ENCODE assay signal across 10 cellular contexts in the genomic region with DNA sequence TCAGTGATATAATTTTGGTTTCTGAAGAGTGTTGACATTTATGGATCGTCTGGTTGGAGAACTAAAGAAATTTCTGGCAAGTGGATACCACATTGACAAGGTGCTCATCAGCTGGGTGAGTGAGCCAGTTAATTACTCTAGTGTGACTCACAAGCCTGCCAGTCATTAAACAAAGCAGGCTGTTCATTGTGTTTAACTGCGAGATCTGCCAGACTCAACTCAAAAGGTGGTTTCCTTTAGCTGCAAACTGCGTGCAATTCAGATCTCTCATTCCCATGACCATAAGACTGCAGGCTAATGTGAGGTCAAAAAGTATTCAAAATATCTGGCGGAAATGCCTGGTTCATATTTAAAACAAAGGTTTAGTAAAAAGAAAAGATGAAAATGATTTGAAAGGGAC. TPM values are rescaled to one million over a fixed set of nuclear protein-coding genes. Genes with fewer than 3 reads are reported as not detected.
A peak's percentile ranks its signal among the peaks of the same experiment; 100 is the strongest.
DNase-seq lines count a peak whose midpoint lies in the region; ATAC-seq and TF ChIP-seq lines count a peak whose summit lies in the region.
"Had no signal": no experiment of that assay in that cellular context is flagged by ENCODE, and none has a peak within 500 bp of the region (broad histone marks: within the 10 kb centered on the region; RNA-seq: fewer than 3 reads in every experiment).

No MANE protein-coding gene starts in this region.

- no peaks in the 10 kb centered on the region for H3K4me1 Mint-ChIP-seq in activated naive CD4-positive, alpha-beta T cell treated with anti-CD3 and anti-CD28 coated beads, Interleukin-2, amount 10 ng/mL, durations not matched to agents 7 days and 5 days
- H3K4me1 Mint-ChIP-seq: activated B cell treated with CpG ODN at 0.5 μM for 24 hours had no signal

- no peak overlapping the region for H3K4me3 Mint-ChIP-seq in activated naive CD4-positive, alpha-beta T cell treated with anti-CD3 and anti-CD28 coated beads, Interleukin-2, amount 10 ng/mL, durations not matched to agents 7 days and 5 days
- H3K4me3 Mint-ChIP-seq: activated B cell treated with CpG ODN at 0.5 μM for 24 hours had no signal

- CTCF ChIA-PET in activated naive CD4-positive, alpha-beta T cell treated with anti-CD3 and anti-CD28 coated beads, Interleukin-2, amount 10 ng/mL, durations not matched to agents 7 days and 5 days (lab: Charles Lee): interaction anchor here (0.9 to 1.5 kb wide), 3 partner anchors 256 to 266 kb away, joined by 3 to 4 read pairs (median 3); no protein-coding TSS in a partner anchor

- TF ChIP-seq CTCF in thyroid gland (IDR thresholded peaks at IDR 0.05): no peak

- 21 to 32% methylated on average over 4 of the region's 4 CpGs for WGBS in thyroid gland, 2 donors

- no peak overlapping the region for H3K27ac Mint-ChIP-seq in activated naive CD4-positive, alpha-beta T cell treated with anti-CD3 and anti-CD28 coated beads, Interleukin-2, amount 50 U/mL, for 72 hours
- no peak overlapping the region for H3K27ac Mint-ChIP-seq in activated naive CD4-positive, alpha-beta T cell treated with anti-CD3 and anti-CD28 coated beads, Interleukin-2, amount 10 ng/mL, durations not matched to agents 7 days and 5 days
- H3K27ac Mint-ChIP-seq: activated B cell treated with CpG ODN at 0.5 μM for 24 hours had no signal

- H3K9me3 ChIP-seq in thyroid gland: no peaks in the 10 kb centered on the region
- H3K9me3 ChIP-seq: body of pancreas had no signal

- no peak overlapping the region for H3K4me3 ChIP-seq in thyroid gland (replicated peaks in 1 of 3)
- H3K4me3 ChIP-seq: body of pancreas had no signal

- H3K27ac ChIP-seq in thyroid gland: peak overlapping the region; percentile 14 to 41 (median 31)
- H3K27ac ChIP-seq: body of pancreas had no signal

- intact Hi-C loops in thyroid gland (cut with DNase I): no loop called here

- peak; percentile 11 to 26 for ATAC-seq in activated naive CD4-positive, alpha-beta T cell treated with anti-CD3 and anti-CD28 coated beads, Interleukin-2, amount 50 U/mL, for 72 hours
- ATAC-seq: body of pancreas had no signal

- no peaks in the 10 kb centered on the region for H3K36me3 ChIP-seq in thyroid gland

- no peak for TF ChIP-seq POLR2A in thyroid gland (IDR thresholded peaks at IDR 0.05)

- H3K27me3 Mint-ChIP-seq in activated naive CD4-positive, alpha-beta T cell treated with anti-CD3 and anti-CD28 coated beads, Interleukin-2, amount 10 ng/mL, durations not matched to agents 7 days and 5 days: peaks cover 9% of the 10 kb centered on the region

- H3K4me1 ChIP-seq in thyroid gland: peaks cover 14 to 15% of the 10 kb centered on the region in 2 donors
- H3K4me1 ChIP-seq: body of pancreas had no signal

- DNase-seq in activated naive CD4-positive, alpha-beta T cell treated with anti-CD3 and anti-CD28 coated beads, Interleukin-2, amount 50 U/mL, for 72 hours (ENCODE audit: low spot score in 2 of 2): no peak
- no peak for DNase-seq in activated naive CD4-positive, alpha-beta T cell treated with anti-CD3 and anti-CD28 coated beads, Interleukin-2, amount 10 ng/mL, durations not matched to agents 7 days and 5 days
- peak; percentile 43 for DNase-seq in M059J (ENCODE audit: low read depth)
- peak; percentile 84 for DNase-seq in dermis blood vessel endothelial cell
- DNase-seq in thyroid gland: no peak
- no peak for DNase-seq in Ammon's horn (ENCODE audit: low spot score)
- no peak for DNase-seq in GM19238 (ENCODE audit: insufficient read length, low spot score)
- no peak for DNase-seq in activated CD4-positive, alpha-beta T cell treated with anti-CD3 and anti-CD28 coated beads for 1 hour
- DNase-seq: activated B cell treated with CpG ODN at 0.5 μM for 24 hours, body of pancreas had no signal

- H3K36me3 Mint-ChIP-seq in activated naive CD4-positive, alpha-beta T cell treated with anti-CD3 and anti-CD28 coated beads, Interleukin-2, amount 50 U/mL, for 72 hours: no peaks in the 10 kb centered on the region
- H3K36me3 Mint-ChIP-seq in activated naive CD4-positive, alpha-beta T cell treated with anti-CD3 and anti-CD28 coated beads, Interleukin-2, amount 10 ng/mL, durations not matched to agents 7 days and 5 days: no peaks in the 10 kb centered on the region

- H3K9me3 Mint-ChIP-seq in activated naive CD4-positive, alpha-beta T cell treated with anti-CD3 and anti-CD28 coated beads, Interleukin-2, amount 50 U/mL, for 72 hours: peaks cover 0 to 5% of the 10 kb centered on the region in 2 donors
- H3K9me3 Mint-ChIP-seq in activated naive CD4-positive, alpha-beta T cell treated with anti-CD3 and anti-CD28 coated beads, Interleukin-2, amount 10 ng/mL, durations not matched to agents 7 days and 5 days: no peaks in the 10 kb centered on the region
- H3K9me3 Mint-ChIP-seq: activated B cell treated with CpG ODN at 0.5 μM for 24 hours had no signal

- no peaks in the 10 kb centered on the region for H3K27me3 ChIP-seq in thyroid gland
- H3K27me3 ChIP-seq: body of pancreas had no signal

RNA-seq across cellular contexts. Expression of a gene that starts 32.5 kb away (rescaled TPM):
- not detected for total RNA-seq in activated naive CD4-positive, alpha-beta T cell treated with anti-CD3 and anti-CD28 coated beads, Interleukin-2, amount 50 U/mL, for 72 hours
- total RNA-seq in M059J (2014; rRNA removed; shearing (Covaris generic)): not detected in 2 replicates
- under 0.01 TPM in 1 of 2 replicates, not detected in the other for total RNA-seq in dermis blood vessel endothelial cell
- total RNA-seq in thyroid gland: 1,000 to 10,000 TPM in 1 of 4 donors, 100 to 1,000 TPM in 3; 571 to 1,038 (median 665) TPM
- total RNA-seq: activated B cell treated with CpG ODN at 0.5 μM for 24 hours had no signal

Comparison
In these comparisons a context has a peak if more than half of its experiments do, and no peak if none do; other contexts are left out.
1. DNase-seq: peak in M059J (single experiment) and dermis blood vessel endothelial cell (single experiment); none in activated naive CD4-positive, alpha-beta T cell treated with anti-CD3 and anti-CD28 coated beads, Interleukin-2, amount 50 U/mL, for 72 hours (0 of 2), activated naive CD4-positive, alpha-beta T cell treated with anti-CD3 and anti-CD28 coated beads, Interleukin-2, amount 10 ng/mL, durations not matched to agents 7 days and 5 days (single experiment), thyroid gland (0 of 2), Ammon's horn (single experiment), GM19238 (single experiment) and activated CD4-positive, alpha-beta T cell treated with anti-CD3 and anti-CD28 coated beads for 1 hour (single experiment).
2. RNA of a gene that starts 32.5 kb away (total RNA-seq): 571 to 1,038 TPM in thyroid gland; not detected in activated naive CD4-positive, alpha-beta T cell treated with anti-CD3 and anti-CD28 coated beads, Interleukin-2, amount 50 U/mL, for 72 hours, not detected in M059J and under 0.01 TPM in dermis blood vessel endothelial cell; every median in the first group is over 100 times any median in the second.